ENCODE assay signal across 9 cellular contexts in genomic region chr17:9522074-9522473, GRCh38. TPM values are rescaled to one million over a fixed set of nuclear protein-coding genes. Genes with fewer than 3 reads are reported as not detected.
DNase-seq lines count a peak whose midpoint lies in the region; ATAC-seq, FAIRE-seq and TF ChIP-seq lines count a peak whose summit lies in the region.
"Had no signal": no experiment of that assay in that cellular context is flagged by ENCODE, and none has a peak within 500 bp of the region (broad histone marks: within the 10 kb centered on the region; RNA-seq: fewer than 3 reads in every experiment).

No MANE protein-coding gene starts in this region.

- no peak overlapping the region for H3K4me2 ChIP-seq in A549

- TF ChIP-seq RAD21 in A549 (conservative IDR thresholded peaks at IDR 0.05 in 1 of 2, IDR thresholded peaks at IDR 0.05 in 1 of 2), result peak; percentile 87 to 88

- intact Hi-C loops in right lobe of liver (cut with DNase I), result loop anchor here in 1 of 2 donors (10.0 kb wide), 1 partner anchor 527 kb away; no protein-coding TSS in a partner anchor
- intact Hi-C loops in posterior vena cava (cut with DNase I), result loop anchor here (5.0 kb wide), 2 partner anchors 525 to 530 kb away; no protein-coding TSS in a partner anchor

- POLR2A ChIA-PET in A549 (lab: Yijun Ruan, JAX), result interaction anchor here (0.6 to 0.8 kb wide), 2 partner anchors 26 to 634 kb away, joined by 4 read pairs; no protein-coding TSS in a partner anchor

- no peaks in the 10 kb centered on the region for H3K4me1 ChIP-seq in A549
- no peaks in the 10 kb centered on the region for H3K4me1 ChIP-seq in right lobe of liver

- no peak for TF ChIP-seq POLR2A in A549 (IDR thresholded peaks at IDR 0.05; ENCODE audit: low read length)
- no peak for TF ChIP-seq POLR2A in right lobe of liver (IDR thresholded peaks at IDR 0.05)

- DNase-seq in A549 (ENCODE audit: low read depth in 1 of 2, low spot score in 1 of 2) (peak; percentile 31 to 60), GM10266 (ENCODE audit: extremely low spot score) (peak; percentile 40), NCI-H526 treated with DMSO at 0.1 percent for 48 hours (lab: John Stamatoyannopoulos, UW) (peak; percentile 0), cerebellar cortex (ENCODE audit: low spot score) (peak; percentile 65), right lobe of liver (no peak), posterior vena cava (ENCODE audit: low spot score) (no peak), epidermal melanocyte (ENCODE audit: insufficient read length, low spot score) (no peak), activated gamma-delta T cell treated with Interleukin-2 at 50 U/mL for 16 hours (no peak)

- H3K27ac ChIP-seq in A549 (no peak overlapping the region), right lobe of liver (no peak overlapping the region)

- no peaks in the 10 kb centered on the region for H3K36me3 ChIP-seq in right lobe of liver

- WGBS in A549 (ENCODE audit: missing lambda C conversion rate), result 33% methylated on average over 4 of the region's 4 CpGs
- 48% methylated on average over 4 of the region's 4 CpGs for WGBS in right lobe of liver (ENCODE audit: insufficient coverage, low coverage, low lambda C conversion rate, missing lambda C conversion rate)

- H3K4me3 ChIP-seq in A549, result no peak overlapping the region
- no peak overlapping the region for H3K4me3 ChIP-seq in right lobe of liver

- CTCF ChIA-PET in A549 (lab: Yijun Ruan, JAX), result interaction anchor here (0.6 to 8.2 kb wide), 70 partner anchors 9 to 1016 kb away, joined by 3 to 60 read pairs (median 4); no protein-coding TSS in a partner anchor

- TF ChIP-seq CTCF in A549 (IDR thresholded peaks at IDR 0.05), result peak; percentile 83
- peak; percentile 61 for TF ChIP-seq CTCF in GM10266 (IDR thresholded peaks at IDR 0.05; ENCODE audit: control insufficient read depth, insufficient read depth, low read depth, missing control alignments)
- peak; percentile 39 to 60 (median 49) for TF ChIP-seq CTCF in right lobe of liver (IDR thresholded peaks at IDR 0.05)

- TF ChIP-seq EP300 in A549 (IDR thresholded peaks at IDR 0.05), result no peak

- no peaks in the 10 kb centered on the region for H3K27me3 ChIP-seq in right lobe of liver

- FAIRE-seq in A549 (lab: Jason Lieb, UNC), result peak; percentile 98
- FAIRE-seq: colon had no signal

- no peaks in the 10 kb centered on the region for H3K9me3 ChIP-seq in A549
- no peaks in the 10 kb centered on the region for H3K9me3 ChIP-seq in right lobe of liver

- ATAC-seq in A549 (peak; percentile 85 to 91), right lobe of liver (peak; percentile 53 to 75 (median 68))

TF ChIP-seq in A549, 52 proteins besides CTCF, POLR2A, EP300 and RAD21:
- no peak for TF ChIP-seq TP53 (CRISPR knock-in tag; IDR thresholded peaks at IDR 0.05)
- peak; percentile 87 for TF ChIP-seq SMC3 (IDR thresholded peaks at IDR 0.05)

RNA-seq across cellular contexts. Expression of gene STX8, which starts 53.5 kb away (rescaled TPM):
- polyA plus RNA-seq in A549 (2011; rRNA removed) (155 and 168 TPM in 2 replicates), A549 (2017; fragmentation: RNase III; extraction: RNeasy Plus Mini Kit Qiagen cat#74134 plus additional on column Dnase treatment) (90.6 to 98.5 TPM (median 93.6 TPM) in 3 replicates)
- 49.7 and 59.4 TPM in 2 replicates for polyA plus RNA-seq in A549 (2012; cell fraction: cytosol; rRNA removed)
- polyA plus RNA-seq in A549 (2012; cell fraction: nucleus; rRNA removed), result 11.3 and 20.4 TPM in 2 replicates
- polyA minus RNA-seq in A549 (2011; rRNA and poly(A)+ RNA removed), result 51.7 and 69.3 TPM in 2 replicates
- total RNA-seq in right lobe of liver (10 to 100 TPM; 20.6 to 35.3 (median 27.7) TPM), posterior vena cava (10 to 100 TPM; 55.2 to 80.4 TPM)

RNA-seq across cellular contexts. Expression of gene CFAP52, which starts 54.4 kb away (rescaled TPM):
- polyA plus RNA-seq in A549 (2011; rRNA removed), result 0.07 and 0.23 TPM in 2 replicates
- polyA plus RNA-seq in A549 (2012; cell fraction: cytosol; rRNA removed), result 0.07 and 0.13 TPM in 2 replicates
- polyA plus RNA-seq in A549 (2012; cell fraction: nucleus; rRNA removed), result not detected in 2 replicates
- 0.05 to 0.17 TPM in 2 of 3 replicates, not detected in the other for polyA plus RNA-seq in A549 (2017; fragmentation: RNase III; extraction: RNeasy Plus Mini Kit Qiagen cat#74134 plus additional on column Dnase treatment)
- not detected in 2 replicates for polyA minus RNA-seq in A549 (2011; rRNA and poly(A)+ RNA removed)
- total RNA-seq in right lobe of liver, result not detected
- not detected for total RNA-seq in posterior vena cava

Comparison
In these comparisons a context has a peak if more than half of its experiments do, and no peak if none do; other contexts are left out.
1. DNase-seq: peak in A549 (2 of 2), GM10266 (single experiment), NCI-H526 treated with DMSO at 0.1 percent for 48 hours (single experiment) and cerebellar cortex (single experiment); none in right lobe of liver (0 of 3), posterior vena cava (single experiment), epidermal melanocyte (single experiment) and activated gamma-delta T cell treated with Interleukin-2 at 50 U/mL for 16 hours (single experiment).
2. Peak in every context shown above with its lines, with median percentiles within 50 percentile points of each other: CTCF ChIP-seq.